Comparison of ENCODE assay signal across 8 cellular contexts in the genomic region with DNA sequence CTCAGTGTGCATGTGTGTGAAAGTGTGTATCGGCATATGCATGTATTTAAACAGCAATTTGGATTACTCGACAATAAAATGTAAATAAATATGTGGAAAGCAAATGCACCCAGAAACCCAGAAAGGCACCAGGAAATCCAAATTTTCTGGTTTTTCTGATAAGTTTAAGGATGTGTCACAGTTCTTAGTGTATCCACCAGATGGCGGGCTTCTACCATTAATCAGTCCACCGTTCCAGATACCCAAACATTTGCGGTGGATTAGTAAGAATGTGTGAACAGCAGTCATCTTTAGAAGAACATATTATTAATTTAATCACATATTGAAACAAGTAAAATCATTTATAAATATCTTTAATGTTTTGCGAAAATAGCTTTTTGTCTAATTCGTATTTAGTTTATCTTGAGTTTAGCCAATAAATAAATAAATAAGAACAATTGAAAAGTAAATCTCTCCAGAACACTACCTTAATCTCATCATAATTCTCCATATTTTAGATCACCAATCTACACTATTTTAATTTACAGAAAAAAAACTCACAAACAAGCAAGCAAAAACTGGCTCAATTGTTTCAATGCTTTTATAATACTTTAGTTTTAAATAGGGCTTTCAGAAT.
DNase-seq lines count a peak whose midpoint lies in the region; ATAC-seq and TF ChIP-seq lines count a peak whose summit lies in the region.

No MANE protein-coding gene starts in this region.

- H3K14ac ChIP-seq in mesenchymal stem cell (ENCODE audit: low read length in 2 of 2), result no peak overlapping the region

- no peak overlapping the region for H4K91ac ChIP-seq in mesenchymal stem cell (ENCODE audit: low read length)

- no peak overlapping the region for H3K27ac ChIP-seq in mesenchymal stem cell (ENCODE audit: low read length, poor library complexity, severe bottlenecking)

- no peak overlapping the region for H3K4ac ChIP-seq in mesenchymal stem cell (ENCODE audit: low read depth in 1 of 2, low read length in 2 of 2)

- no peak overlapping the region for H2BK120ac ChIP-seq in mesenchymal stem cell (ENCODE audit: low read depth, low read length)

- DNase-seq in AG09319 (ENCODE audit: extremely low read depth, low read depth) (peak; percentile 39), NCI-H446 (lab: John Stamatoyannopoulos, UW) (peak; percentile 26 to 71), dermis blood vessel endothelial cell (peak; percentile 81), mesenchymal stem cell (peak; percentile 67)
- peak; percentile 48 for DNase-seq in activated CD4-positive, alpha-beta T cell treated with anti-CD3 and anti-CD28 coated beads, Interleukin-2, amount 50 U/mL, for 1 hour
- DNase-seq in stimulated activated CD8-positive, alpha-beta memory T cell treated with anti-CD3 and anti-CD28 coated beads, Interleukin-4, amount 100 ng/mL, for 48 hours, result peak; percentile 66

- no peak overlapping the region for H2BK5ac ChIP-seq in mesenchymal stem cell (ENCODE audit: low read depth, low read length, poor library complexity, severe bottlenecking)

- H3K9me3 ChIP-seq in mesenchymal stem cell (ENCODE audit: control insufficient read depth, low read length), result no peaks in the 10 kb centered on the region

- no peaks in the 10 kb centered on the region for H3K36me3 ChIP-seq in mesenchymal stem cell (ENCODE audit: control insufficient read depth in 1 of 2, insufficient read depth in 2 of 2, low read depth in 1 of 2, low read length in 2 of 2)

- no peak overlapping the region for H2AFZ ChIP-seq in mesenchymal stem cell (ENCODE audit: low read depth, low read length)

- H2BK12ac ChIP-seq in mesenchymal stem cell (ENCODE audit: low read length in 2 of 2), result no peak overlapping the region

- TF ChIP-seq CTCF in AG09319 (IDR thresholded peaks at IDR 0.05; ENCODE audit: low read depth, low read length), result peak; percentile 59

- peak overlapping the region; percentile 40 for H3K9ac ChIP-seq in mesenchymal stem cell (ENCODE audit: low read length)

- no peaks in the 10 kb centered on the region for H3K79me1 ChIP-seq in mesenchymal stem cell (replicated peaks; ENCODE audit: low read length, poor library complexity, severe bottlenecking)

- H3K4me1 ChIP-seq in mesenchymal stem cell (ENCODE audit: control insufficient read depth, insufficient read depth, low read depth, low read length), result no peaks in the 10 kb centered on the region

- H2AK5ac ChIP-seq in mesenchymal stem cell (ENCODE audit: low read length, severe bottlenecking), result no peak overlapping the region

- no peak overlapping the region for H2BK15ac ChIP-seq in mesenchymal stem cell (ENCODE audit: low read depth, poor library complexity, severe bottlenecking)

- no peaks in the 10 kb centered on the region for H3K27me3 ChIP-seq in mesenchymal stem cell (ENCODE audit: control insufficient read depth in 1 of 2, insufficient read depth in 1 of 2, low read length in 2 of 2)

- no peak overlapping the region for H3K4me2 ChIP-seq in mesenchymal stem cell (ENCODE audit: low read length, poor library complexity, severe bottlenecking)

- no peak overlapping the region for H3K4me3 ChIP-seq in mesenchymal stem cell (ENCODE audit: insufficient read depth in 1 of 2, low read depth in 1 of 2, low read length in 2 of 2)

- no peak overlapping the region for H3K23ac ChIP-seq in mesenchymal stem cell (ENCODE audit: low read length in 2 of 2)

- H4K8ac ChIP-seq in mesenchymal stem cell (ENCODE audit: low read length), result no peak overlapping the region

- peak; percentile 88 for ATAC-seq in GM18861 (IDR thresholded peaks at IDR 0.05; ENCODE audit: unreplicated experiment)
- peak; percentile 79 for ATAC-seq in HG03103 (IDR thresholded peaks at IDR 0.05; ENCODE audit: low read depth, unreplicated experiment)

- H3K18ac ChIP-seq in mesenchymal stem cell (ENCODE audit: low read depth in 1 of 2, low read length in 2 of 2), result no peak overlapping the region

- no CpG with 5 or more reads among the region's 7 CpGs for WGBS in mesenchymal stem cell
